In genomic region chr12:49824416-49824815, GRCh38 we compare ENCODE assay signal across 17 cellular contexts. TPM values are rescaled to one million over a fixed set of nuclear protein-coding genes. Genes with fewer than 3 reads are reported as not detected.
DNase-seq lines count a peak whose midpoint lies in the region; ATAC-seq and TF ChIP-seq lines count a peak whose summit lies in the region.
"Had no signal": no experiment of that assay in that cellular context is flagged by ENCODE, and none has a peak within 500 bp of the region (broad histone marks: within the 10 kb centered on the region; RNA-seq: fewer than 3 reads in every experiment).

No MANE protein-coding gene starts in this region.

- H3K4me1 Mint-ChIP-seq in natural killer cell treated with Interleukin-12 subunit alpha and Interleukin-12 subunit beta and Interleukin-15 and Interleukin-18, amount 100 ng/mL, for 72 hours (ENCODE audit: low read depth in 2 of 2), result peaks cover 23 to 35% of the 10 kb centered on the region in 2 donors
- H3K4me1 Mint-ChIP-seq in natural killer cell, result peaks cover 32 to 48% of the 10 kb centered on the region in 2 donors

- peaks cover 0 to 13% (median 0%) of the 10 kb centered on the region in 3 donors for H3K36me3 ChIP-seq in esophagus squamous epithelium
- no peaks in the 10 kb centered on the region for H3K36me3 ChIP-seq in neutrophil

- H3K27ac ChIP-seq in esophagus squamous epithelium, result peak overlapping the region in 3 of 4 donors; percentile 93 to 97 (median 96)
- H3K27ac ChIP-seq in neutrophil, result peak overlapping the region; percentile 76
- H3K27ac ChIP-seq: foreskin keratinocyte had no signal

- ATAC-seq in natural killer cell treated with Interleukin-12 subunit alpha and Interleukin-12 subunit beta and Interleukin-15 and Interleukin-18, amount 100 ng/mL, for 72 hours, result no peak
- no peak for ATAC-seq in natural killer cell
- ATAC-seq in HG02981 (IDR thresholded peaks at IDR 0.05; ENCODE audit: unreplicated experiment), result no peak
- no peak for ATAC-seq in esophagus mucosa
- no peak for ATAC-seq in HG03139 (IDR thresholded peaks at IDR 0.05; ENCODE audit: unreplicated experiment)
- ATAC-seq: activated T-helper 17 cell treated with anti-CD3 and anti-CD28 coated beads, Interleukin-2, amount 50 U/mL, for 72 hours; foreskin keratinocyte; stimulated activated effector memory CD8-positive, alpha-beta T cell treated with anti-CD3 and anti-CD28 coated beads, Interleukin-12 subunit alpha, Interleukin-12 subunit beta, amount 100 ng/mL, for 72 hours had no signal

- H3K4me3 Mint-ChIP-seq in natural killer cell treated with Interleukin-12 subunit alpha and Interleukin-12 subunit beta and Interleukin-15 and Interleukin-18, amount 100 ng/mL, for 72 hours, result no peak overlapping the region
- no peak overlapping the region for H3K4me3 Mint-ChIP-seq in natural killer cell
- H3K4me3 Mint-ChIP-seq: activated CD4-positive, alpha-beta memory T cell treated with anti-CD3 and anti-CD28 coated beads for 36 hours; activated T-helper 17 cell treated with anti-CD3 and anti-CD28 coated beads, Interleukin-2, amount 50 U/mL, for 72 hours; stimulated activated effector memory CD8-positive, alpha-beta T cell treated with anti-CD3 and anti-CD28 coated beads, Interleukin-12 subunit alpha, Interleukin-12 subunit beta, amount 100 ng/mL, for 72 hours had no signal

- H3K36me3 Mint-ChIP-seq in natural killer cell treated with Interleukin-12 subunit alpha and Interleukin-12 subunit beta and Interleukin-15 and Interleukin-18, amount 100 ng/mL, for 72 hours, result no peaks in the 10 kb centered on the region
- no peaks in the 10 kb centered on the region for H3K36me3 Mint-ChIP-seq in natural killer cell

- WGBS in esophagus squamous epithelium, 2 donors, result 82 to 83% methylated on average over 7 to 8 of the region's 8 CpGs

- no peaks in the 10 kb centered on the region for H3K27me3 ChIP-seq in esophagus squamous epithelium
- H3K27me3 ChIP-seq in neutrophil, result no peaks in the 10 kb centered on the region
- H3K27me3 ChIP-seq: foreskin keratinocyte had no signal

- TF ChIP-seq POLR2A in esophagus squamous epithelium (IDR thresholded peaks at IDR 0.05), result no peak

- H3K9me3 ChIP-seq in esophagus squamous epithelium, result no peaks in the 10 kb centered on the region
- no peaks in the 10 kb centered on the region for H3K9me3 ChIP-seq in neutrophil

- no peak overlapping the region for H3K27ac Mint-ChIP-seq in natural killer cell treated with Interleukin-12 subunit alpha and Interleukin-12 subunit beta and Interleukin-15 and Interleukin-18, amount 100 ng/mL, for 72 hours
- peak overlapping the region in 1 of 2 donors; percentile 80 for H3K27ac Mint-ChIP-seq in natural killer cell
- H3K27ac Mint-ChIP-seq: activated CD4-positive, alpha-beta memory T cell treated with anti-CD3 and anti-CD28 coated beads for 36 hours; stimulated activated effector memory CD8-positive, alpha-beta T cell treated with anti-CD3 and anti-CD28 coated beads, Interleukin-12 subunit alpha, Interleukin-12 subunit beta, amount 100 ng/mL, for 72 hours had no signal

- peaks cover 0 to 5% of the 10 kb centered on the region in 2 donors for H3K27me3 Mint-ChIP-seq in natural killer cell treated with Interleukin-12 subunit alpha and Interleukin-12 subunit beta and Interleukin-15 and Interleukin-18, amount 100 ng/mL, for 72 hours
- no peaks in the 10 kb centered on the region for H3K27me3 Mint-ChIP-seq in natural killer cell (ENCODE audit: low read depth in 2 of 2)
- H3K27me3 Mint-ChIP-seq: activated CD4-positive, alpha-beta memory T cell treated with anti-CD3 and anti-CD28 coated beads for 36 hours; activated T-helper 17 cell treated with anti-CD3 and anti-CD28 coated beads, Interleukin-2, amount 50 U/mL, for 72 hours had no signal

- H3K4me1 ChIP-seq in esophagus squamous epithelium, result peaks cover 46 to 81% (median 59%) of the 10 kb centered on the region in 3 donors
- peaks cover 61 to 73% of the 10 kb centered on the region in 2 experiments for H3K4me1 ChIP-seq in neutrophil (ENCODE audit: control insufficient read depth in 1 of 2, insufficient read depth in 1 of 2, low read depth in 1 of 2, low read length in 1 of 2)

- TF ChIP-seq CTCF in natural killer cell (IDR thresholded peaks at IDR 0.05) (no peak), esophagus squamous epithelium (IDR thresholded peaks at IDR 0.05) (no peak), neutrophil (IDR thresholded peaks at IDR 0.05) (no peak)

- no peak overlapping the region for H3K4me3 ChIP-seq in esophagus squamous epithelium
- H3K4me3 ChIP-seq in neutrophil (ENCODE audit: low read depth in 1 of 2, low read length in 1 of 2), result peak overlapping the region; percentile 49 to 53

- DNase-seq in natural killer cell treated with Interleukin-12 subunit alpha and Interleukin-12 subunit beta and Interleukin-15 and Interleukin-18, amount 100 ng/mL, for 72 hours (ENCODE audit: low spot score), result peak; percentile 12
- no peak for DNase-seq in natural killer cell
- no peak for DNase-seq in esophagus squamous epithelium (lab: John Stamatoyannopoulos, UW)
- no peak for DNase-seq in NCI-H510A treated with DMSO at 0.1 percent for 48 hours (lab: John Stamatoyannopoulos, UW)
- DNase-seq: activated CD4-positive, alpha-beta memory T cell treated with anti-CD3 and anti-CD28 coated beads for 36 hours; NCI-H1048; NCI-H2171 treated with DMSO at 0.1 percent for 48 hours; NK-92 treated with Interleukin-12 subunit alpha and Interleukin-12 subunit beta, amount 100 ng/mL, for 24 hours; retina; SHP77 had no signal

- H3K9me3 Mint-ChIP-seq in natural killer cell treated with Interleukin-12 subunit alpha and Interleukin-12 subunit beta and Interleukin-15 and Interleukin-18, amount 100 ng/mL, for 72 hours, result no peaks in the 10 kb centered on the region
- H3K9me3 Mint-ChIP-seq in natural killer cell, result no peaks in the 10 kb centered on the region
- H3K9me3 Mint-ChIP-seq: activated CD4-positive, alpha-beta memory T cell treated with anti-CD3 and anti-CD28 coated beads for 36 hours; activated T-helper 17 cell treated with anti-CD3 and anti-CD28 coated beads, Interleukin-2, amount 50 U/mL, for 72 hours; stimulated activated effector memory CD8-positive, alpha-beta T cell treated with anti-CD3 and anti-CD28 coated beads, Interleukin-12 subunit alpha, Interleukin-12 subunit beta, amount 100 ng/mL, for 72 hours had no signal

- intact Hi-C loops in natural killer cell (cut with micrococcal nuclease) (no loop called here), esophagus squamous epithelium (cut with DNase I) (no loop called here)

RNA-seq across cellular contexts. Expression of gene NCKAP5L, which starts 3.8 kb away (rescaled TPM):
- 1 to 10 TPM; 1.9 to 4.4 TPM for total RNA-seq in natural killer cell treated with Interleukin-12 subunit alpha and Interleukin-12 subunit beta and Interleukin-15 and Interleukin-18, amount 100 ng/mL, for 72 hours
- total RNA-seq in natural killer cell, result 10 to 100 TPM; 16.7 to 19.3 (median 16.8) TPM
- 10 to 100 TPM in 1 of 4 donors, 1 to 10 TPM in 3; 3.2 to 10.5 (median 8.0) TPM for total RNA-seq in esophagus squamous epithelium
- total RNA-seq in esophagus mucosa, result 3.9 TPM

RNA-seq across cellular contexts. Expression of gene BCDIN3D, which starts 18.5 kb away (rescaled TPM):
- 1 to 10 TPM; 5.9 to 6.8 TPM for total RNA-seq in natural killer cell treated with Interleukin-12 subunit alpha and Interleukin-12 subunit beta and Interleukin-15 and Interleukin-18, amount 100 ng/mL, for 72 hours
- total RNA-seq in natural killer cell (1 to 10 TPM; 4.0 to 6.0 (median 4.4) TPM), esophagus squamous epithelium (1 to 10 TPM; 2.5 to 4.8 (median 3.0) TPM), esophagus mucosa (3.9 TPM)

Comparison
In these comparisons a context has a peak if more than half of its experiments do, and no peak if none do; other contexts are left out.
1. H3K4me3 ChIP-seq: peak in neutrophil (2 of 2); none in esophagus squamous epithelium (0 of 4).